Comparison of ENCODE assay signal across 1 cellular context in the genomic region with DNA sequence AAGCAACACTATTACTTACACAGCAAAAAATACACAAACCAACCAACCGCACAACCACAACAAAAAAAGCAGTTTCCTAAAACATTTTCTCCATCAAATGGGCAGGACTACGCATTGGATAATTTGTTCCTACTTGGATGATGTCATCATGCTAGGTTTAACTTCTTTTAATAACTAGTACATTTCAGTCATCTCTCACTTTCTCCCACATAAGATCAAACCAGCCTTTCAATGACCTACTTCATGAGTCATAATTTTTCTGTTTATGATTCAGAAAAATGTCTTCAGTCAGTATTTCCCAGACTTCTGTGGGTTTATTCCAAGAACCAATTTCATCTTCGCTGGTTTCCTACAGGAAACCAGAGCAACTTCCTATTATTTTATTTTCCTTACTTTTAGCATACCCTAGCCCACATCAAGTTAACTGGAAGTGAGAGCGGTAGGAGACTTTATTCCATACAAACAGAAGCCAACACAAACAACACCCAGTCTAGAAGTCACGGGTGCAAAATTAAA.
TF ChIP-seq lines count a peak whose summit lies in the region.

No MANE protein-coding gene starts in this region.

TF ChIP-seq in IMR-90, 13 proteins besides CTCF, POLR2A, EP300 and RAD21 (continued from another document):
- TF ChIP-seq RFX5 (IDR thresholded peaks at IDR 0.05; ENCODE audit: low read depth, low read length): no peak
- no peak for TF ChIP-seq SMC3 (IDR thresholded peaks at IDR 0.05; ENCODE audit: low read depth, low read length)
- no peak for TF ChIP-seq RCOR1 (IDR thresholded peaks at IDR 0.05; ENCODE audit: insufficient replicate concordance, low read length)
- TF ChIP-seq, protein P1, sequence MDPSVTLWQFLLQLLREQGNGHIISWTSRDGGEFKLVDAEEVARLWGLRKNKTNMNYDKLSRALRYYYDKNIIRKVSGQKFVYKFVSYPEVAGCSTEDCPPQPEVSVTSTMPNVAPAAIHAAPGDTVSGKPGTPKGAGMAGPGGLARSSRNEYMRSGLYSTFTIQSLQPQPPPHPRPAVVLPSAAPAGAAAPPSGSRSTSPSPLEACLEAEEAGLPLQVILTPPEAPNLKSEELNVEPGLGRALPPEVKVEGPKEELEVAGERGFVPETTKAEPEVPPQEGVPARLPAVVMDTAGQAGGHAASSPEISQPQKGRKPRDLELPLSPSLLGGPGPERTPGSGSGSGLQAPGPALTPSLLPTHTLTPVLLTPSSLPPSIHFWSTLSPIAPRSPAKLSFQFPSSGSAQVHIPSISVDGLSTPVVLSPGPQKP (IDR thresholded peaks at IDR 0.05; ENCODE audit: borderline replicate concordance, low read depth, low read length): no peak
- no peak for TF ChIP-seq CHD1 (IDR thresholded peaks at IDR 0.05; ENCODE audit: low read depth, low read length)
TF ChIP-seq in IMR-90: peak in this region for 2.
